Comparison of ENCODE assay signal across 9 cellular contexts in the genomic region with DNA sequence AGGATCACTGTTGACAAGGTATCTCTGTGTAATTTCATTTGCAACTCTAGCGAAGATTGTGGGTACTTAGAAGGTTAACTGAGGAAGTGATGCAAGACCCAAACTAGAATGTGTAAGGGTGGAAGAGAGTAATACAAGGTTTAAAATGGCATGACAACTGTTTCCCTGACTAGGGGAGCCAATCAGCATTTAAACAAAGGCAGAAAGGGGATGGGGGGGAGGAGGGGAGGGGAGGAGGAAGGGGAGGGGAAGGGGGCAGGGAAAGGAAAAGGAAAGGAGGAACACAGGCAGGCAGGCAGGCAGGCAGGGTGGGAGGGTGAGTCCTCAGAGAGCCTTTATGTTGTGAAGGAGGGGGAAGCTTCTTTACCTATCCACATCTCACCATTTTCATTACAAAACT. TPM values are rescaled to one million over a fixed set of nuclear protein-coding genes. Genes with fewer than 3 reads are reported as not detected.
DNase-seq lines count a peak whose midpoint lies in the region; ATAC-seq and TF ChIP-seq lines count a peak whose summit lies in the region.
"Had no signal": no experiment of that assay in that cellular context is flagged by ENCODE, and none has a peak within 500 bp of the region (broad histone marks: within the 10 kb centered on the region; RNA-seq: fewer than 3 reads in every experiment).

No MANE protein-coding gene starts in this region.

- DNase-seq in CD8-positive, alpha-beta T cell, result no peak
- DNase-seq in NAMALWA (ENCODE audit: low spot score), result peak; percentile 21
- peak in 1 of 9 donors; percentile 2 for DNase-seq in naive thymus-derived CD4-positive, alpha-beta T cell
- no peak for DNase-seq in DMS153 (lab: John Stamatoyannopoulos, UW)
- no peak for DNase-seq in BE2C
- DNase-seq in activated effector memory CD4-positive, alpha-beta T cell treated with Interleukin-2 at 50 U/mL for 16 hours, result no peak
- DNase-seq: effector memory CD4-positive, alpha-beta T cell had no signal

- peak overlapping the region; percentile 70 for H3K27ac Mint-ChIP-seq in CD8-positive, alpha-beta T cell
- H3K27ac Mint-ChIP-seq in activated naive CD8-positive, alpha-beta T cell, result peak overlapping the region; percentile 29
- peak overlapping the region in 8 of 9 donors; percentile 26 to 83 (median 60) for H3K27ac Mint-ChIP-seq in naive thymus-derived CD4-positive, alpha-beta T cell

- H3K4me3 Mint-ChIP-seq in CD8-positive, alpha-beta T cell, result no peak overlapping the region
- no peak overlapping the region for H3K4me3 Mint-ChIP-seq in activated naive CD8-positive, alpha-beta T cell
- peak overlapping the region in 3 of 10 donors; percentile 4 to 39 (median 10) for H3K4me3 Mint-ChIP-seq in naive thymus-derived CD4-positive, alpha-beta T cell

- no peak overlapping the region for H3K4me3 ChIP-seq in CD8-positive, alpha-beta T cell (ENCODE audit: low read depth, low read length)
- no peak overlapping the region for H3K4me3 ChIP-seq in naive thymus-derived CD4-positive, alpha-beta T cell (ENCODE audit: low read length)
- no peak overlapping the region for H3K4me3 ChIP-seq in BE2C (ENCODE audit: low read depth, low read length)

- H3K4me1 ChIP-seq in CD8-positive, alpha-beta T cell (ENCODE audit: insufficient read depth, low read length), result peaks cover 4% of the 10 kb centered on the region
- no peaks in the 10 kb centered on the region for H3K4me1 ChIP-seq in naive thymus-derived CD4-positive, alpha-beta T cell (ENCODE audit: control insufficient read depth in 2 of 2, insufficient read depth in 2 of 2, low read length in 2 of 2)
- peaks cover 16% of the 10 kb centered on the region; the same call in 1 of the 2 replicates for H3K4me1 ChIP-seq in BE2C

- POLR2A ChIA-PET in CD8-positive, alpha-beta T cell (lab: Charles Lee), result interaction anchor here (1.0 kb wide), 1 partner anchor 84 kb away, joined by 3 read pairs; no protein-coding TSS in a partner anchor
- POLR2A ChIA-PET in naive thymus-derived CD4-positive, alpha-beta T cell (lab: Charles Lee), result no interaction called here

- H3K36me3 Mint-ChIP-seq in CD8-positive, alpha-beta T cell, result peaks cover 82% of the 10 kb centered on the region
- H3K36me3 Mint-ChIP-seq in activated naive CD8-positive, alpha-beta T cell, result peaks cover 6% of the 10 kb centered on the region
- H3K36me3 Mint-ChIP-seq in naive thymus-derived CD4-positive, alpha-beta T cell, result peaks cover 13 to 48% (median 35%) of the 10 kb centered on the region in 5 donors

- H3K36me3 ChIP-seq in CD8-positive, alpha-beta T cell (ENCODE audit: insufficient read depth, low read length), result peaks cover 22% of the 10 kb centered on the region
- peaks cover 0 to 54% (median 5%) of the 10 kb centered on the region in 3 experiments for H3K36me3 ChIP-seq in naive thymus-derived CD4-positive, alpha-beta T cell (ENCODE audit: control insufficient read depth in 2 of 3, insufficient read depth in 3 of 3, low read length in 3 of 3)
- peaks cover 38% of the 10 kb centered on the region for H3K36me3 ChIP-seq in BE2C

- CTCF ChIA-PET in CD8-positive, alpha-beta T cell (lab: Charles Lee), result interaction anchor here (0.5 to 1.2 kb wide), 3 partner anchors 17 to 524 kb away, joined by 3 to 4 read pairs (median 3); no protein-coding TSS in a partner anchor
- CTCF ChIA-PET in naive thymus-derived CD4-positive, alpha-beta T cell (lab: Charles Lee), result interaction anchor here (2.2 to 2.8 kb wide), 3 partner anchors 99 to 458 kb away, joined by 7 to 16 read pairs (median 7); no protein-coding TSS in a partner anchor

- no peak overlapping the region for H3K27ac ChIP-seq in CD8-positive, alpha-beta T cell (ENCODE audit: low read depth, low read length)
- no peak overlapping the region for H3K27ac ChIP-seq in naive thymus-derived CD4-positive, alpha-beta T cell (ENCODE audit: low read depth, low read length)

- TF ChIP-seq CTCF in CD8-positive, alpha-beta T cell (IDR thresholded peaks at IDR 0.05), result no peak
- no peak for TF ChIP-seq CTCF in BE2C (IDR thresholded peaks at IDR 0.05; ENCODE audit: low read depth, low read length)

- H3K9me3 Mint-ChIP-seq in CD8-positive, alpha-beta T cell, result no peaks in the 10 kb centered on the region
- no peaks in the 10 kb centered on the region for H3K9me3 Mint-ChIP-seq in activated naive CD8-positive, alpha-beta T cell (ENCODE audit: low read depth)
- peaks cover 0 to 2% (median 0%) of the 10 kb centered on the region in 11 donors for H3K9me3 Mint-ChIP-seq in naive thymus-derived CD4-positive, alpha-beta T cell

- intact Hi-C loops in CD8-positive, alpha-beta T cell (cut with DNase I, micrococcal nuclease), result loop anchor here (1.0 to 10.0 kb wide), 3 partner anchors 218 to 397 kb away; no protein-coding TSS in a partner anchor
- intact Hi-C loops in naive thymus-derived CD4-positive, alpha-beta T cell (cut with micrococcal nuclease), result loop anchor here (1.0 to 2.0 kb wide), 4 partner anchors 99 to 458 kb away; no protein-coding TSS in a partner anchor

- H3K27me3 ChIP-seq in CD8-positive, alpha-beta T cell (ENCODE audit: insufficient read depth, low read length), result no peaks in the 10 kb centered on the region
- no peaks in the 10 kb centered on the region for H3K27me3 ChIP-seq in naive thymus-derived CD4-positive, alpha-beta T cell (ENCODE audit: control insufficient read depth in 2 of 2, insufficient read depth in 2 of 2, low read length in 2 of 2)
- H3K27me3 ChIP-seq in BE2C, result no peaks in the 10 kb centered on the region

- H3K4me1 Mint-ChIP-seq in CD8-positive, alpha-beta T cell (ENCODE audit: low read depth), result peaks cover 17% of the 10 kb centered on the region
- H3K4me1 Mint-ChIP-seq in activated naive CD8-positive, alpha-beta T cell (ENCODE audit: low read depth), result peaks cover 17% of the 10 kb centered on the region
- H3K4me1 Mint-ChIP-seq in naive thymus-derived CD4-positive, alpha-beta T cell, result peaks cover 11 to 25% (median 20%) of the 10 kb centered on the region in 7 donors

- H3K9me3 ChIP-seq in CD8-positive, alpha-beta T cell (ENCODE audit: low read length), result no peaks in the 10 kb centered on the region
- H3K9me3 ChIP-seq in naive thymus-derived CD4-positive, alpha-beta T cell (ENCODE audit: control insufficient read depth in 2 of 3, low read length in 3 of 3), result no peaks in the 10 kb centered on the region
- no peaks in the 10 kb centered on the region for H3K9me3 ChIP-seq in BE2C

- H3K27me3 Mint-ChIP-seq in CD8-positive, alpha-beta T cell (ENCODE audit: low read depth), result no peaks in the 10 kb centered on the region
- H3K27me3 Mint-ChIP-seq in activated naive CD8-positive, alpha-beta T cell, result no peaks in the 10 kb centered on the region
- H3K27me3 Mint-ChIP-seq in naive thymus-derived CD4-positive, alpha-beta T cell, result no peaks in the 10 kb centered on the region

- no peak for ATAC-seq in CD8-positive, alpha-beta T cell
- ATAC-seq in naive thymus-derived CD4-positive, alpha-beta T cell, result no peak
- ATAC-seq in GM18861 (IDR thresholded peaks at IDR 0.05; ENCODE audit: unreplicated experiment), result no peak

RNA-seq across cellular contexts. Expression of gene NRDE2, which starts 31.1 kb away (rescaled TPM):
- total RNA-seq in CD8-positive, alpha-beta T cell, result 10 to 100 TPM; 22.8 to 23.0 TPM
- total RNA-seq in naive thymus-derived CD4-positive, alpha-beta T cell, result 10 to 100 TPM; 23.6 to 30.2 (median 28.7) TPM
- 1 to 10 TPM; 8.4 to 8.5 TPM for polyA plus RNA-seq in naive thymus-derived CD4-positive, alpha-beta T cell
- polyA plus RNA-seq in BE2C (2012; ENCODE audit: insufficient read depth, insufficient read length, low read depth), result 7.2 TPM

RNA-seq across cellular contexts. Expression of gene PSMC1, which starts 44.3 kb away (rescaled TPM):
- total RNA-seq in CD8-positive, alpha-beta T cell, result 10 to 100 TPM; 76.8 to 85.0 TPM
- total RNA-seq in naive thymus-derived CD4-positive, alpha-beta T cell, result 100 to 1,000 TPM in 1 of 5 experiments, 10 to 100 TPM in 4; 47.9 to 101 (median 58.2) TPM
- 10 to 100 TPM; 88.4 to 97.3 TPM for polyA plus RNA-seq in naive thymus-derived CD4-positive, alpha-beta T cell
- polyA plus RNA-seq in BE2C (2012; ENCODE audit: insufficient read depth, insufficient read length, low read depth), result 168 TPM
